2 cellular contexts compared by ENCODE assay signal in the genomic region with DNA sequence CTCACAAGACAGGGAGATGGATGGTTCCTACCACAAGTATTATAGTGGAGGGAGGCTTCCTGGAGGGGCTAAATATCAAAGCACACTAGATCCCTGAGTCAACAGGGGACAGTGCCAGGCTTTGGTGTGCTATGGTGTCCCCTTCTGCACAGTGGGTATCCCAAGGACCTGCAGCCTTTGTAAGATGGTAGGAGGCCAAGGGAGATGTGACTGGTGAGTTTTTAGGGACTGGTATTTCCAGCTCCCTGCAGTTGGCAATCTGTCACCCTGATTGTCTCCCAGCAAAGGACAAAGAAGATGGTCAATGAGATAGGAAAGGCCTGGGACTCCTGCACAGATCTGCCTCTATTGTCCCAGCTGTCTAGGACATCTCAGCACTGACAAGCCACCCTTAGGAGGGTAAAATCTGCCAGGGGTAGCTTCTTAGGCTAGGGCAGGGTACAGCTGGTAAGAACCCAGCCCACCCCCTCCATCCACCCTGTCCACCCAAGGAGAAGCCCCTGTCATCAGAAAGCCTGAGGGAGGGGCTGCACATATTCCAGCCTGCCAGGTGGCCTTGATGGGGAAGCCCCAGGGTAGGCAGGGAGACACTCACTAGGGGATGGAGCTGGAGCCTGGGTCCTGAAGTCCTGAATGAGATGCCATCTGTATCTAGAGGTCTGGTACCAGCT.
TF ChIP-seq lines count a peak whose summit lies in the region.

No MANE protein-coding gene starts in this region.

TF ChIP-seq in GM23338, 12 proteins besides CTCF, POLR2A, EP300 and RAD21 (continued from another document and continues in another):
- TF ChIP-seq, protein P1, sequence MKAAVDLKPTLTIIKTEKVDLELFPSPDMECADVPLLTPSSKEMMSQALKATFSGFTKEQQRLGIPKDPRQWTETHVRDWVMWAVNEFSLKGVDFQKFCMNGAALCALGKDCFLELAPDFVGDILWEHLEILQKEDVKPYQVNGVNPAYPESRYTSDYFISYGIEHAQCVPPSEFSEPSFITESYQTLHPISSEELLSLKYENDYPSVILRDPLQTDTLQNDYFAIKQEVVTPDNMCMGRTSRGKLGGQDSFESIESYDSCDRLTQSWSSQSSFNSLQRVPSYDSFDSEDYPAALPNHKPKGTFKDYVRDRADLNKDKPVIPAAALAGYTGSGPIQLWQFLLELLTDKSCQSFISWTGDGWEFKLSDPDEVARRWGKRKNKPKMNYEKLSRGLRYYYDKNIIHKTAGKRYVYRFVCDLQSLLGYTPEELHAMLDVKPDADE (IDR thresholded peaks at IDR 0.05), result no peak
- TF ChIP-seq CREB1 (CRISPR knock-in tag; IDR thresholded peaks at IDR 0.05; ENCODE audit: low read depth), result no peak
- no peak for TF ChIP-seq EZH2phosphoT487 (IDR thresholded peaks at IDR 0.05; ENCODE audit: unreplicated experiment)
- TF ChIP-seq POLR2AphosphoS5 (IDR thresholded peaks at IDR 0.05; ENCODE audit: low read depth), result no peak
- TF ChIP-seq ZNF462 (CRISPR knock-in tag; IDR thresholded peaks at IDR 0.05), result no peak
- TF ChIP-seq, protein P2, sequence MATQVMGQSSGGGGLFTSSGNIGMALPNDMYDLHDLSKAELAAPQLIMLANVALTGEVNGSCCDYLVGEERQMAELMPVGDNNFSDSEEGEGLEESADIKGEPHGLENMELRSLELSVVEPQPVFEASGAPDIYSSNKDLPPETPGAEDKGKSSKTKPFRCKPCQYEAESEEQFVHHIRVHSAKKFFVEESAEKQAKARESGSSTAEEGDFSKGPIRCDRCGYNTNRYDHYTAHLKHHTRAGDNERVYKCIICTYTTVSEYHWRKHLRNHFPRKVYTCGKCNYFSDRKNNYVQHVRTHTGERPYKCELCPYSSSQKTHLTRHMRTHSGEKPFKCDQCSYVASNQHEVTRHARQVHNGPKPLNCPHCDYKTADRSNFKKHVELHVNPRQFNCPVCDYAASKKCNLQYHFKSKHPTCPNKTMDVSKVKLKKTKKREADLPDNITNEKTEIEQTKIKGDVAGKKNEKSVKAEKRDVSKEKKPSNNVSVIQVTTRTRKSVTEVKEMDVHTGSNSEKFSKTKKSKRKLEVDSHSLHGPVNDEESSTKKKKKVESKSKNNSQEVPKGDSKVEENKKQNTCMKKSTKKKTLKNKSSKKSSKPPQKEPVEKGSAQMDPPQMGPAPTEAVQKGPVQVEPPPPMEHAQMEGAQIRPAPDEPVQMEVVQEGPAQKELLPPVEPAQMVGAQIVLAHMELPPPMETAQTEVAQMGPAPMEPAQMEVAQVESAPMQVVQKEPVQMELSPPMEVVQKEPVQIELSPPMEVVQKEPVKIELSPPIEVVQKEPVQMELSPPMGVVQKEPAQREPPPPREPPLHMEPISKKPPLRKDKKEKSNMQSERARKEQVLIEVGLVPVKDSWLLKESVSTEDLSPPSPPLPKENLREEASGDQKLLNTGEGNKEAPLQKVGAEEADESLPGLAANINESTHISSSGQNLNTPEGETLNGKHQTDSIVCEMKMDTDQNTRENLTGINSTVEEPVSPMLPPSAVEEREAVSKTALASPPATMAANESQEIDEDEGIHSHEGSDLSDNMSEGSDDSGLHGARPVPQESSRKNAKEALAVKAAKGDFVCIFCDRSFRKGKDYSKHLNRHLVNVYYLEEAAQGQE (IDR thresholded peaks at IDR 0.05; ENCODE audit: unreplicated experiment), result no peak
- no peak for TF ChIP-seq ZNF114 (CRISPR knock-in tag; IDR thresholded peaks at IDR 0.05)
- TF ChIP-seq JUNB (IDR thresholded peaks at IDR 0.05; ENCODE audit: unreplicated experiment), result no peak

TF ChIP-seq in SK-N-SH treated with all-trans-retinoic acid at 6 μM for 48 hours, 23 proteins besides CTCF, POLR2A, EP300 and RAD21 (continued from another document):
- TF ChIP-seq, protein P3, sequence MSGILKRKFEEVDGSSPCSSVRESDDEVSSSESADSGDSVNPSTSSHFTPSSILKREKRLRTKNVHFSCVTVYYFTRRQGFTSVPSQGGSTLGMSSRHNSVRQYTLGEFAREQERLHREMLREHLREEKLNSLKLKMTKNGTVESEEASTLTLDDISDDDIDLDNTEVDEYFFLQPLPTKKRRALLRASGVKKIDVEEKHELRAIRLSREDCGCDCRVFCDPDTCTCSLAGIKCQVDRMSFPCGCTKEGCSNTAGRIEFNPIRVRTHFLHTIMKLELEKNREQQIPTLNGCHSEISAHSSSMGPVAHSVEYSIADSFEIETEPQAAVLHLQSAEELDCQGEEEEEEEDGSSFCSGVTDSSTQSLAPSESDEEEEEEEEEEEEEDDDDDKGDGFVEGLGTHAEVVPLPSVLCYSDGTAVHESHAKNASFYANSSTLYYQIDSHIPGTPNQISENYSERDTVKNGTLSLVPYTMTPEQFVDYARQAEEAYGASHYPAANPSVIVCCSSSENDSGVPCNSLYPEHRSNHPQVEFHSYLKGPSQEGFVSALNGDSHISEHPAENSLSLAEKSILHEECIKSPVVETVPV (CRISPR knock-in tag; IDR thresholded peaks at IDR 0.05), result no peak
- no peak for TF ChIP-seq ZNF565 (CRISPR knock-in tag; conservative IDR thresholded peaks at IDR 0.05; ENCODE audit: low read depth)
- TF ChIP-seq PPARA (CRISPR knock-in tag; IDR thresholded peaks at IDR 0.05; ENCODE audit: borderline replicate concordance), result no peak
- no peak for TF ChIP-seq ZNF70 (CRISPR knock-in tag; IDR thresholded peaks at IDR 0.05)
- no peak for TF ChIP-seq ZFP3 (CRISPR knock-in tag; IDR thresholded peaks at IDR 0.05)
- TF ChIP-seq GLIS3 (CRISPR knock-in tag; IDR thresholded peaks at IDR 0.05), result no peak
- TF ChIP-seq TSHZ2 (CRISPR knock-in tag; IDR thresholded peaks at IDR 0.05), result no peak
- TF ChIP-seq OSR1 (CRISPR knock-in tag; IDR thresholded peaks at IDR 0.05), result no peak
- TF ChIP-seq, protein P4, sequence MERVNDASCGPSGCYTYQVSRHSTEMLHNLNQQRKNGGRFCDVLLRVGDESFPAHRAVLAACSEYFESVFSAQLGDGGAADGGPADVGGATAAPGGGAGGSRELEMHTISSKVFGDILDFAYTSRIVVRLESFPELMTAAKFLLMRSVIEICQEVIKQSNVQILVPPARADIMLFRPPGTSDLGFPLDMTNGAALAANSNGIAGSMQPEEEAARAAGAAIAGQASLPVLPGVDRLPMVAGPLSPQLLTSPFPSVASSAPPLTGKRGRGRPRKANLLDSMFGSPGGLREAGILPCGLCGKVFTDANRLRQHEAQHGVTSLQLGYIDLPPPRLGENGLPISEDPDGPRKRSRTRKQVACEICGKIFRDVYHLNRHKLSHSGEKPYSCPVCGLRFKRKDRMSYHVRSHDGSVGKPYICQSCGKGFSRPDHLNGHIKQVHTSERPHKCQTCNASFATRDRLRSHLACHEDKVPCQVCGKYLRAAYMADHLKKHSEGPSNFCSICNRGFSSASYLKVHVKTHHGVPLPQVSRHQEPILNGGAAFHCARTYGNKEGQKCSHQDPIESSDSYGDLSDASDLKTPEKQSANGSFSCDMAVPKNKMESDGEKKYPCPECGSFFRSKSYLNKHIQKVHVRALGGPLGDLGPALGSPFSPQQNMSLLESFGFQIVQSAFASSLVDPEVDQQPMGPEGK (CRISPR knock-in tag; IDR thresholded peaks at IDR 0.05; ENCODE audit: borderline replicate concordance), result no peak
- TF ChIP-seq, protein P5, sequence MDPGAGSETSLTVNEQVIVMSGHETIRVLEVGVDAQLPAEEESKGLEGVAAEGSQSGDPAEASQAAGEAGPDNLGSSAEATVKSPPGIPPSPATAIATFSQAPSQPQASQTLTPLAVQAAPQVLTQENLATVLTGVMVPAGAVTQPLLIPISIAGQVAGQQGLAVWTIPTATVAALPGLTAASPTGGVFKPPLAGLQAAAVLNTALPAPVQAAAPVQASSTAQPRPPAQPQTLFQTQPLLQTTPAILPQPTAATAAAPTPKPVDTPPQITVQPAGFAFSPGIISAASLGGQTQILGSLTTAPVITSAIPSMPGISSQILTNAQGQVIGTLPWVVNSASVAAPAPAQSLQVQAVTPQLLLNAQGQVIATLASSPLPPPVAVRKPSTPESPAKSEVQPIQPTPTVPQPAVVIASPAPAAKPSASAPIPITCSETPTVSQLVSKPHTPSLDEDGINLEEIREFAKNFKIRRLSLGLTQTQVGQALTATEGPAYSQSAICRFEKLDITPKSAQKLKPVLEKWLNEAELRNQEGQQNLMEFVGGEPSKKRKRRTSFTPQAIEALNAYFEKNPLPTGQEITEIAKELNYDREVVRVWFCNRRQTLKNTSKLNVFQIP (CRISPR knock-in tag; IDR thresholded peaks at IDR 0.05; ENCODE audit: borderline replicate concordance, low read depth), result no peak
- TF ChIP-seq, protein P6, sequence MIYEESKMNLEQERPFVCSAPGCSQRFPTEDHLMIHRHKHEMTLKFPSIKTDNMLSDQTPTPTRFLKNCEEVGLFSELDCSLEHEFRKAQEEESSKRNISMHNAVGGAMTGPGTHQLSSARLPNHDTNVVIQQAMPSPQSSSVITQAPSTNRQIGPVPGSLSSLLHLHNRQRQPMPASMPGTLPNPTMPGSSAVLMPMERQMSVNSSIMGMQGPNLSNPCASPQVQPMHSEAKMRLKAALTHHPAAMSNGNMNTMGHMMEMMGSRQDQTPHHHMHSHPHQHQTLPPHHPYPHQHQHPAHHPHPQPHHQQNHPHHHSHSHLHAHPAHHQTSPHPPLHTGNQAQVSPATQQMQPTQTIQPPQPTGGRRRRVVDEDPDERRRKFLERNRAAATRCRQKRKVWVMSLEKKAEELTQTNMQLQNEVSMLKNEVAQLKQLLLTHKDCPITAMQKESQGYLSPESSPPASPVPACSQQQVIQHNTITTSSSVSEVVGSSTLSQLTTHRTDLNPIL (CRISPR knock-in tag; IDR thresholded peaks at IDR 0.05; ENCODE audit: low read depth), result no peak
- no peak for TF ChIP-seq BACH2 (CRISPR knock-in tag; IDR thresholded peaks at IDR 0.05; ENCODE audit: borderline replicate concordance)
- TF ChIP-seq TOX (CRISPR knock-in tag; IDR thresholded peaks at IDR 0.05; ENCODE audit: borderline replicate concordance), result no peak
- TF ChIP-seq ZC3H10 (CRISPR knock-in tag; IDR thresholded peaks at IDR 0.05), result no peak
